ENCODE assay signal across 19 cellular contexts in genomic region chr17:49597928-49598655, GRCh38. TPM values are rescaled to one million over a fixed set of nuclear protein-coding genes. Genes with fewer than 3 reads are reported as not detected.
A peak's percentile ranks its signal among the peaks of the same experiment; 100 is the strongest.
DNase-seq lines count a peak whose midpoint lies in the region; FAIRE-seq and TF ChIP-seq lines count a peak whose summit lies in the region.
"Had no signal": no experiment of that assay in that cellular context is flagged by ENCODE, and none has a peak within 500 bp of the region (broad histone marks: within the 10 kb centered on the region; RNA-seq: fewer than 3 reads in every experiment).

No MANE protein-coding gene starts in this region.

- no peaks in the 10 kb centered on the region for H3K9me1 ChIP-seq in endothelial cell of umbilical vein (replicated peaks; ENCODE audit: control insufficient read depth, extremely low read depth, insufficient read depth, low read length)

- DNase-seq in AG04450 (ENCODE audit: low read depth, low spot score) (no peak), endothelial cell of umbilical vein (ENCODE audit: low read depth, low spot score) (peak; percentile 32), middle frontal gyrus (ENCODE audit: extremely low spot score, low spot score) (peak; percentile 20), immature natural killer cell (no peak), NCI-H524 (lab: John Stamatoyannopoulos, UW) (no peak), activated gamma-delta T cell treated with Interleukin-2 at 50 U/mL for 16 hours (no peak), GM23248 (no peak)
- DNase-seq: activated CD4-positive, CD25-positive, alpha-beta regulatory T cell treated with anti-CD3 and anti-CD28 coated beads, Interleukin-2, amount 50 U/mL, for 72 hours; activated naive CD8-positive, alpha-beta T cell treated with anti-CD3 and anti-CD28 coated beads, Interleukin-2, amount 10 ng/mL, durations not matched to agents 7 days and 5 days; CD8-positive, alpha-beta T cell; DMS79; effector CD8-positive, alpha-beta T cell; MV-4-11; NCI-H187 treated with DMSO at 0.1 percent for 48 hours; NCI-H510A; T1000 had no signal

- peak overlapping the region; percentile 52 for H3K27ac ChIP-seq in AG04450 (ENCODE audit: low read depth, low read length)
- H3K27ac ChIP-seq in VCaP: peak overlapping the region; percentile 89
- H3K27ac ChIP-seq in endothelial cell of umbilical vein (ENCODE audit: insufficient read depth, low read depth, low read length): no peak overlapping the region
- no peak overlapping the region for H3K27ac ChIP-seq in GM23248

- no peaks in the 10 kb centered on the region for H3K27me3 ChIP-seq in AG04450 (ENCODE audit: control insufficient read depth, insufficient read depth, low read length)
- no peaks in the 10 kb centered on the region for H3K27me3 ChIP-seq in endothelial cell of umbilical vein (ENCODE audit: control insufficient read depth in 2 of 2, insufficient read depth in 2 of 2, low read length in 2 of 2)
- no peaks in the 10 kb centered on the region for H3K27me3 ChIP-seq in GM23248 (replicated peaks; ENCODE audit: insufficient read depth)

- no peaks in the 10 kb centered on the region for H3K9me3 ChIP-seq in AG04450 (ENCODE audit: control insufficient read depth, insufficient read depth, low read length)
- H3K9me3 ChIP-seq in endothelial cell of umbilical vein (replicated peaks; ENCODE audit: control insufficient read depth, insufficient read depth, low read length): no peaks in the 10 kb centered on the region
- H3K9me3 ChIP-seq in GM23248 (ENCODE audit: low read depth): no peaks in the 10 kb centered on the region

- peaks cover 7% of the 10 kb centered on the region for H3K4me1 ChIP-seq in endothelial cell of umbilical vein (ENCODE audit: control insufficient read depth, extremely low read depth, insufficient read depth, low read length)
- H3K4me1 ChIP-seq in GM23248 (ENCODE audit: insufficient read depth): 0 out of 2 replicates have a peak, but pooled peaks cover 4% of the 10 kb centered on the region

- TF ChIP-seq CTCF in AG04450 (IDR thresholded peaks at IDR 0.05; ENCODE audit: low read depth, low read length): no peak
- TF ChIP-seq CTCF in VCaP (conservative IDR thresholded peaks at IDR 0.05): no peak
- TF ChIP-seq CTCF in endothelial cell of umbilical vein (IDR thresholded peaks at IDR 0.05; ENCODE audit: extremely low read depth in 1 of 2, insufficient read depth in 1 of 2, low read depth in 1 of 2, low read length in 2 of 2): no peak

- peaks cover 0 to 2% (median 0%) of the 10 kb centered on the region in 3 donors for H3K27me3 Mint-ChIP-seq in immature natural killer cell (ENCODE audit: low read depth in 3 of 3)
- H3K27me3 Mint-ChIP-seq: activated naive CD8-positive, alpha-beta T cell treated with anti-CD3 and anti-CD28 coated beads, Interleukin-2, amount 10 ng/mL, durations not matched to agents 7 days and 5 days had no signal

- 74 to 77% methylated on average over 8 of the region's 8 CpGs for whole genome bisulfite sequencing in GM23248 (ENCODE audit: low coverage in 1 of 2, low lambda C conversion rate in 2 of 2, missing lambda C conversion rate in 2 of 2), 2 experiments

- dilution Hi-C loops in endothelial cell of umbilical vein (cut with MboI; ENCODE audit: extremely low pct_ligation_motif_present, low sequenced_read_pairs): no loop called here

- H3K9me3 Mint-ChIP-seq in immature natural killer cell: no peaks in the 10 kb centered on the region
- H3K9me3 Mint-ChIP-seq: activated naive CD8-positive, alpha-beta T cell treated with anti-CD3 and anti-CD28 coated beads, Interleukin-2, amount 10 ng/mL, durations not matched to agents 7 days and 5 days; CD8-positive, alpha-beta T cell had no signal

- CTCF ChIA-PET in AG04450 (lab: Charles Lee) (interaction anchor here (1.0 kb wide), 1 partner anchor 78 kb away, joined by 4 read pairs; no protein-coding TSS in a partner anchor), endothelial cell of umbilical vein (lab: Charles Lee) (interaction anchor here (0.7 to 3.5 kb wide), 12 partner anchors 9 to 399 kb away, joined by 3 to 15 read pairs (median 4); partner anchors contain the start of gene NXPH3)

- no peaks in the 10 kb centered on the region for H3K9me2 ChIP-seq in GM23248 (ENCODE audit: insufficient read depth)

- BruUV-seq in endothelial cell of umbilical vein (replicated peaks; lab: Mats Ljungman, UMichigan): no TSS peak

- TF ChIP-seq POLR2A in endothelial cell of umbilical vein (IDR thresholded peaks at IDR 0.05; ENCODE audit: low read depth, low read length): no peak

- no peak overlapping the region for H3K9ac ChIP-seq in endothelial cell of umbilical vein (replicated peaks; ENCODE audit: extremely low read depth, insufficient read depth, low read length)
- H3K9ac ChIP-seq in GM23248: no peak overlapping the region

- peaks cover 9 to 47% (median 34%) of the 10 kb centered on the region in 3 donors for H3K36me3 Mint-ChIP-seq in immature natural killer cell

- H3K36me3 ChIP-seq in endothelial cell of umbilical vein (ENCODE audit: control insufficient read depth in 2 of 2, extremely low read depth in 1 of 2, insufficient read depth in 2 of 2, low read length in 2 of 2) (peaks cover 2 to 15% of the 10 kb centered on the region in 2 experiments), GM23248 (ENCODE audit: low read depth) (peaks cover 33% of the 10 kb centered on the region)

- POLR2A ChIA-PET in AG04450 (lab: Yijun Ruan, JAX): no interaction called here
- POLR2A ChIA-PET in endothelial cell of umbilical vein (lab: Charles Lee): no interaction called here

- H3K79me2 ChIP-seq in endothelial cell of umbilical vein (ENCODE audit: control insufficient read depth, insufficient read depth, low read length) (no peaks in the 10 kb centered on the region), GM23248 (ENCODE audit: insufficient read depth) (no peaks in the 10 kb centered on the region)

- H3K4me2 ChIP-seq in endothelial cell of umbilical vein (ENCODE audit: insufficient read depth, low read length) (no peak overlapping the region), GM23248 (ENCODE audit: unreplicated experiment) (no peak overlapping the region)

- in situ Hi-C loops in GM23248 (cut with MboI): no loop called here

- H3K27ac Mint-ChIP-seq in immature natural killer cell: no peak overlapping the region
- H3K27ac Mint-ChIP-seq: activated naive CD8-positive, alpha-beta T cell treated with anti-CD3 and anti-CD28 coated beads, Interleukin-2, amount 10 ng/mL, durations not matched to agents 7 days and 5 days; CD8-positive, alpha-beta T cell had no signal

- intact Hi-C loops in endothelial cell of umbilical vein (cut with micrococcal nuclease): no loop called here

- H2AFZ ChIP-seq in endothelial cell of umbilical vein (ENCODE audit: low read depth, low read length): no peak overlapping the region
- H2AFZ ChIP-seq in GM23248: no peak overlapping the region

- H3K4me3 ChIP-seq in AG04450 (ENCODE audit: low read depth, low read length) (no peak overlapping the region), endothelial cell of umbilical vein (replicated peaks in 1 of 3; ENCODE audit: insufficient read depth in 1 of 3, low read depth in 1 of 3, low read length in 3 of 3) (no peak overlapping the region), GM23248 (no peak overlapping the region)

- no peaks in the 10 kb centered on the region for H3F3A ChIP-seq in GM23248 (ENCODE audit: insufficient read depth)

- H3K4me1 Mint-ChIP-seq in immature natural killer cell: no peaks in the 10 kb centered on the region

- FAIRE-seq in endothelial cell of umbilical vein (lab: Jason Lieb, UNC): no peak
- FAIRE-seq: bronchial epithelial cell had no signal

- H4K20me1 ChIP-seq in endothelial cell of umbilical vein (replicated peaks; ENCODE audit: control insufficient read depth, extremely low read depth, insufficient read depth, low read length) (no peaks in the 10 kb centered on the region), GM23248 (ENCODE audit: insufficient read depth) (no peaks in the 10 kb centered on the region)

- H3K4me3 Mint-ChIP-seq in immature natural killer cell: no peak overlapping the region
- H3K4me3 Mint-ChIP-seq: activated naive CD8-positive, alpha-beta T cell treated with anti-CD3 and anti-CD28 coated beads, Interleukin-2, amount 10 ng/mL, durations not matched to agents 7 days and 5 days; CD8-positive, alpha-beta T cell had no signal

TF ChIP-seq in endothelial cell of umbilical vein, 7 proteins besides CTCF, POLR2A, EP300 and RAD21:
- TF ChIP-seq GATA2 (IDR thresholded peaks at IDR 0.05; ENCODE audit: insufficient read depth, insufficient read length, low read depth, low read length) (no peak), MYC (IDR thresholded peaks at IDR 0.05; ENCODE audit: low read depth, low read length) (no peak), EZH2 (IDR thresholded peaks at IDR 0.05; ENCODE audit: borderline replicate concordance, low read depth, low read length, severe bottlenecking) (no peak), FOS (IDR thresholded peaks at IDR 0.05; ENCODE audit: borderline replicate concordance, insufficient read depth, low read length) (no peak), POLR2AphosphoS5 (IDR thresholded peaks at IDR 0.05; ENCODE audit: insufficient read depth, low read depth, low read length) (no peak), JUN (IDR thresholded peaks at IDR 0.05; ENCODE audit: borderline replicate concordance, insufficient read depth, insufficient read length, low read depth) (no peak), MAX (IDR thresholded peaks at IDR 0.05; ENCODE audit: insufficient read depth, insufficient read length) (no peak)

RNA-seq across cellular contexts. Expression of gene NXPH3, which starts 22.4 kb away (rescaled TPM):
- 0.20 and 0.27 TPM in 2 replicates for polyA plus RNA-seq in AG04450 (2011; rRNA removed)
- polyA minus RNA-seq in AG04450 (2011; rRNA and poly(A)+ RNA removed): 0.26 and 0.28 TPM in 2 replicates
- 2.0 and 2.1 TPM in 2 replicates for total RNA-seq in endothelial cell of umbilical vein
- 1.7 and 2.1 TPM in 2 replicates for polyA plus RNA-seq in endothelial cell of umbilical vein
- polyA plus RNA-seq in endothelial cell of umbilical vein (2011; cell fraction: cytosol; rRNA removed): 1.8 and 2.1 TPM in 2 replicates
- 0.93 and 0.97 TPM in 2 replicates for polyA plus RNA-seq in endothelial cell of umbilical vein (2011; cell fraction: nucleus; rRNA removed)
- 0.43 and 1.4 TPM in 2 replicates for polyA plus RNA-seq in endothelial cell of umbilical vein (2012)
- 1.7 and 2.2 TPM in 2 replicates for polyA minus RNA-seq in endothelial cell of umbilical vein
- polyA minus RNA-seq in endothelial cell of umbilical vein (2011; cell fraction: cytosol; rRNA and poly(A)+ RNA removed): not detected
- 0.29 and 0.72 TPM in 2 replicates for polyA minus RNA-seq in endothelial cell of umbilical vein (2011; cell fraction: nucleus; rRNA and poly(A)+ RNA removed)
- not detected for polyA plus RNA-seq in immature natural killer cell
- total RNA-seq in GM23248 (2014; rRNA removed; shearing (Covaris generic)): 0.76 and 1.4 TPM in 2 replicates
- 0.30 TPM in 2 replicates for polyA plus RNA-seq in GM23248 (2016; fragmentation: Nextera tagmentation; extraction: Ambion mirVana)
- total RNA-seq: bronchial epithelial cell; CD8-positive, alpha-beta T cell; mononuclear cell had no signal

Comparison
In these comparisons a context has a peak if more than half of its experiments do, and no peak if none do; other contexts are left out.
1. DNase-seq: peak in endothelial cell of umbilical vein (single experiment) and middle frontal gyrus (single experiment); none in AG04450 (single experiment), immature natural killer cell (0 of 3), NCI-H524 (0 of 2), activated gamma-delta T cell treated with Interleukin-2 at 50 U/mL for 16 hours (single experiment) and GM23248 (single experiment).
2. H3K27ac ChIP-seq: peak in AG04450 (single experiment) and VCaP (single experiment); none in endothelial cell of umbilical vein (single experiment) and GM23248 (single experiment).